ENCODE assay signal across 14 cellular contexts in genomic region chr6:112204350-112204706, GRCh38. TPM values are rescaled to one million over a fixed set of nuclear protein-coding genes. Genes with fewer than 3 reads are reported as not detected.
DNase-seq lines count a peak whose midpoint lies in the region; ATAC-seq and TF ChIP-seq lines count a peak whose summit lies in the region.
"Had no signal": no experiment of that assay in that cellular context is flagged by ENCODE, and none has a peak within 500 bp of the region (broad histone marks: within the 10 kb centered on the region; RNA-seq: fewer than 3 reads in every experiment).

No MANE protein-coding gene starts in this region.

- H3K27ac Mint-ChIP-seq in osteocyte (ENCODE audit: unreplicated experiment): peak overlapping the region; percentile 89
- H3K27ac Mint-ChIP-seq in CD4-positive, alpha-beta memory T cell: no peak overlapping the region
- H3K27ac Mint-ChIP-seq: activated naive CD4-positive, alpha-beta T cell treated with anti-CD3 and anti-CD28 coated beads, Interleukin-2, amount 50 U/mL, for 72 hours had no signal

- peak overlapping the region; percentile 99 for H2AFZ ChIP-seq in HCT116 (ENCODE audit: low read depth, low read length, poor library complexity, severe bottlenecking)

- H3K9me2 ChIP-seq in HCT116 (ENCODE audit: insufficient read depth): no peaks in the 10 kb centered on the region

- H4K20me1 ChIP-seq in HCT116 (ENCODE audit: insufficient read depth): no peaks in the 10 kb centered on the region

- POLR2A ChIA-PET in HCT116 (lab: Charles Lee): no interaction called here
- POLR2A ChIA-PET in CD4-positive, alpha-beta memory T cell (lab: Charles Lee; ENCODE audit: partially characterized antibody): no interaction called here

- TF ChIP-seq CTCF in HCT116 (IDR thresholded peaks at IDR 0.05 in 2 of 3, conservative IDR thresholded peaks at IDR 0.05 in 1 of 3; ENCODE audit: borderline replicate concordance in 1 of 3, insufficient read depth in 1 of 3, low read depth in 2 of 3, low read length in 2 of 3) (no peak), osteocyte (IDR thresholded peaks at IDR 0.05) (no peak)

- no peak for TF ChIP-seq RAD21 in HCT116 (IDR thresholded peaks at IDR 0.05; ENCODE audit: low read depth)

- peaks cover 48% of the 10 kb centered on the region for H3K36me3 Mint-ChIP-seq in osteocyte (ENCODE audit: unreplicated experiment)
- no peaks in the 10 kb centered on the region for H3K36me3 Mint-ChIP-seq in CD4-positive, alpha-beta memory T cell
- H3K36me3 Mint-ChIP-seq: activated naive CD4-positive, alpha-beta T cell treated with anti-CD3 and anti-CD28 coated beads, Interleukin-2, amount 50 U/mL, for 72 hours had no signal

- intact Hi-C loops in HCT116 (cut with micrococcal nuclease): no loop called here
- intact Hi-C loops in CD4-positive, alpha-beta memory T cell (cut with micrococcal nuclease): no loop called here

- H3K27me3 ChIP-seq in HCT116 (ENCODE audit: insufficient read depth, low read length) (no peaks in the 10 kb centered on the region), adipocyte (replicated peaks; ENCODE audit: control insufficient read depth, insufficient read depth, low read length) (no peaks in the 10 kb centered on the region)
- no peaks in the 10 kb centered on the region for H3K27me3 ChIP-seq in CD4-positive, alpha-beta memory T cell (ENCODE audit: insufficient read depth, low read length)
- H3K27me3 ChIP-seq: SJSA1 had no signal

- H3K4me3 ChIP-seq in HCT116 (replicated peaks in 1 of 2; ENCODE audit: low read depth in 1 of 2, low read length in 2 of 2): peak overlapping the region in 1 of 2 experiments; percentile 35; a peak in 2 of 4 replicates
- H3K4me3 ChIP-seq in adipocyte (ENCODE audit: low read length): peak overlapping the region; percentile 36
- H3K4me3 ChIP-seq in CD4-positive, alpha-beta memory T cell (ENCODE audit: low read length in 2 of 2): no peak overlapping the region
- H3K4me3 ChIP-seq: lower lobe of right lung, SJSA1 had no signal

- TF ChIP-seq POLR2A in HCT116 (IDR thresholded peaks at IDR 0.05; ENCODE audit: borderline replicate concordance, extremely low read depth, insufficient read depth, insufficient read length): no peak

- H3K79me2 ChIP-seq in HCT116 (ENCODE audit: insufficient read depth, low read length): no peaks in the 10 kb centered on the region

- H3K9ac ChIP-seq in HCT116 (ENCODE audit: low read length) (peak overlapping the region; percentile 39), adipocyte (ENCODE audit: low read length) (peak overlapping the region; percentile 82)

- no peak for DNase-seq in HCT116 (ENCODE audit: low read depth, low spot score)
- DNase-seq in adipocyte (ENCODE audit: low read depth): no peak
- DNase-seq in osteocyte (ENCODE audit: extremely low spot score, unreplicated experiment): no peak
- DNase-seq in activated effector memory CD4-positive, alpha-beta T cell treated with anti-CD3 and anti-CD28 coated beads, Interleukin-2, amount 50 U/mL, for 16 hours: no peak
- no peak for DNase-seq in NCI-H2227 (lab: John Stamatoyannopoulos, UW; ENCODE audit: unreplicated experiment)
- DNase-seq in CD4-positive, alpha-beta memory T cell: no peak
- DNase-seq: hypothalamus, lower lobe of right lung, NCI-H187 had no signal

- CTCF ChIA-PET in HCT116 (lab: Charles Lee): no interaction called here
- CTCF ChIA-PET in CD4-positive, alpha-beta memory T cell (lab: Charles Lee; ENCODE audit: partially characterized antibody): no interaction called here

- no TSS peak for BruUV-seq in HCT116 (replicated peaks; lab: Mats Ljungman, UMichigan)

- ATAC-seq in GM18499 (IDR thresholded peaks at IDR 0.05; ENCODE audit: insufficient read depth, unreplicated experiment) (peak; percentile 25), HCT116 (peak; percentile 20; the same call in 1 of the 2 replicates), HG03442 (IDR thresholded peaks at IDR 0.05; ENCODE audit: unreplicated experiment) (no peak)
- ATAC-seq: activated naive CD4-positive, alpha-beta T cell treated with anti-CD3 and anti-CD28 coated beads, Interleukin-2, amount 50 U/mL, for 72 hours; lower lobe of right lung had no signal

- peak overlapping the region; percentile 68 for H3K4me2 ChIP-seq in HCT116 (ENCODE audit: low read length)

- H3K36me3 ChIP-seq in HCT116 (ENCODE audit: control insufficient read depth in 1 of 2, insufficient read depth in 2 of 2, low read length in 2 of 2): no peaks in the 10 kb centered on the region
- peaks cover 69% of the 10 kb centered on the region for H3K36me3 ChIP-seq in adipocyte (ENCODE audit: control insufficient read depth, insufficient read depth, low read length, severe bottlenecking)
- H3K36me3 ChIP-seq in CD4-positive, alpha-beta memory T cell (ENCODE audit: insufficient read depth, low read length): no peaks in the 10 kb centered on the region
- H3K36me3 ChIP-seq: SJSA1 had no signal

- H3K9me3 ChIP-seq in HCT116 (ENCODE audit: control insufficient read depth in 1 of 2, insufficient read depth in 1 of 2, low read depth in 1 of 2, low read length in 2 of 2) (no peaks in the 10 kb centered on the region), adipocyte (ENCODE audit: control insufficient read depth, low read length) (no peaks in the 10 kb centered on the region)
- H3K9me3 ChIP-seq in CD4-positive, alpha-beta memory T cell (ENCODE audit: control insufficient read depth in 1 of 2, low read length in 2 of 2): no peaks in the 10 kb centered on the region
- H3K9me3 ChIP-seq: lower lobe of right lung, SJSA1 had no signal

- H3K4me1 Mint-ChIP-seq in osteocyte (ENCODE audit: unreplicated experiment): peaks cover 47% of the 10 kb centered on the region
- H3K4me1 Mint-ChIP-seq in CD4-positive, alpha-beta memory T cell: no peaks in the 10 kb centered on the region
- H3K4me1 Mint-ChIP-seq: central memory CD8-positive, alpha-beta T cell had no signal

- H3K9me3 Mint-ChIP-seq in osteocyte (ENCODE audit: unreplicated experiment): no peaks in the 10 kb centered on the region
- H3K9me3 Mint-ChIP-seq in CD4-positive, alpha-beta memory T cell: peaks cover 0 to 9% (median 5%) of the 10 kb centered on the region in 8 donors
- H3K9me3 Mint-ChIP-seq: activated naive CD4-positive, alpha-beta T cell treated with anti-CD3 and anti-CD28 coated beads, Interleukin-2, amount 50 U/mL, for 72 hours; central memory CD8-positive, alpha-beta T cell had no signal

- peaks cover 3 to 47% of the 10 kb centered on the region in 2 experiments; a peak in 3 of 4 replicates for H3K4me1 ChIP-seq in HCT116 (ENCODE audit: control insufficient read depth in 1 of 2, insufficient read depth in 2 of 2, low read length in 2 of 2)
- peaks cover 81% of the 10 kb centered on the region for H3K4me1 ChIP-seq in adipocyte (ENCODE audit: control insufficient read depth, insufficient read depth, low read length)
- H3K4me1 ChIP-seq in CD4-positive, alpha-beta memory T cell (ENCODE audit: insufficient read depth, low read length): no peaks in the 10 kb centered on the region

- H3K4me3 Mint-ChIP-seq in osteocyte (ENCODE audit: unreplicated experiment): no peak overlapping the region
- H3K4me3 Mint-ChIP-seq in CD4-positive, alpha-beta memory T cell: no peak overlapping the region
- H3K4me3 Mint-ChIP-seq: central memory CD8-positive, alpha-beta T cell had no signal

- no peaks in the 10 kb centered on the region for H3K27me3 Mint-ChIP-seq in osteocyte (ENCODE audit: unreplicated experiment)
- H3K27me3 Mint-ChIP-seq in CD4-positive, alpha-beta memory T cell: peaks cover 9 to 10% of the 10 kb centered on the region in 2 donors

- no peak overlapping the region; the same call in 1 of the 2 replicates for H3K27ac ChIP-seq in HCT116 (ENCODE audit: low read depth, low read length)
- no peak overlapping the region for H3K27ac ChIP-seq in CD4-positive, alpha-beta memory T cell (ENCODE audit: low read depth, low read length)

- RAD21 ChIA-PET in HCT116 (lab: Charles Lee; ENCODE audit: low non-redundant PET in 1 of 2, low total read pairs in 2 of 2, uncharacterized antibody in 2 of 2, unreplicated experiment in 2 of 2): no interaction called here

TF ChIP-seq in HCT116, 20 proteins besides CTCF, POLR2A, EP300 and RAD21 (continues in another document):
- no peak for TF ChIP-seq FOSL1 (IDR thresholded peaks at IDR 0.05; ENCODE audit: low read depth)
- TF ChIP-seq EZH2phosphoT487 (IDR thresholded peaks at IDR 0.05; ENCODE audit: borderline replicate concordance): no peak
- TF ChIP-seq ATF3 (IDR thresholded peaks at IDR 0.05): no peak
- no peak for TF ChIP-seq POLR2AphosphoS5 (IDR thresholded peaks at IDR 0.05; ENCODE audit: low read depth, low read length)
- no peak for TF ChIP-seq EZH2 (IDR thresholded peaks at IDR 0.05)
- no peak for TF ChIP-seq ZBTB33 (IDR thresholded peaks at IDR 0.05; ENCODE audit: extremely low read depth, insufficient replicate concordance, low read length)
- TF ChIP-seq ZFX (IDR thresholded peaks at IDR 0.05): no peak
- no peak for TF ChIP-seq JUND (IDR thresholded peaks at IDR 0.05)
- TF ChIP-seq TCF7L2 (IDR thresholded peaks at IDR 0.05; ENCODE audit: borderline replicate concordance, extremely low read depth, insufficient read depth, insufficient read length): no peak
- no peak for TF ChIP-seq EGR1 (IDR thresholded peaks at IDR 0.05; ENCODE audit: low read depth)
- no peak for TF ChIP-seq SRF (IDR thresholded peaks at IDR 0.05; ENCODE audit: low read depth)
- no peak for TF ChIP-seq YY1 (IDR thresholded peaks at IDR 0.05; ENCODE audit: extremely low read depth, insufficient replicate concordance, low read depth, low read length)

RNA-seq across cellular contexts. Expression of gene LAMA4, which starts 50.0 kb away (rescaled TPM):
- total RNA-seq in HCT116 (2021; ENCODE audit: unreplicated experiment) (2.2 TPM), osteocyte (209 and 220 TPM in 2 replicates)
- 0.61 and 1.5 TPM in 2 replicates for polyA plus RNA-seq in HCT116 (2012)
- not detected for total RNA-seq in CD4-positive, alpha-beta memory T cell
- polyA plus RNA-seq in CD4-positive, alpha-beta memory T cell: not detected
- total RNA-seq: activated naive CD4-positive, alpha-beta T cell treated with anti-CD3 and anti-CD28 coated beads, Interleukin-2, amount 50 U/mL, for 72 hours had no signal

Comparison
In these comparisons a context has a peak if more than half of its experiments do, and no peak if none do; other contexts are left out.
1. RNA of gene LAMA4, which starts 50.0 kb away (total RNA-seq): 209 to 220 TPM in osteocyte; 2.2 TPM in HCT116 (single experiment) and not detected in CD4-positive, alpha-beta memory T cell; every median in the first group is over 10 times any median in the second.